ENCODE assay signal across 8 cellular contexts in the genomic region with DNA sequence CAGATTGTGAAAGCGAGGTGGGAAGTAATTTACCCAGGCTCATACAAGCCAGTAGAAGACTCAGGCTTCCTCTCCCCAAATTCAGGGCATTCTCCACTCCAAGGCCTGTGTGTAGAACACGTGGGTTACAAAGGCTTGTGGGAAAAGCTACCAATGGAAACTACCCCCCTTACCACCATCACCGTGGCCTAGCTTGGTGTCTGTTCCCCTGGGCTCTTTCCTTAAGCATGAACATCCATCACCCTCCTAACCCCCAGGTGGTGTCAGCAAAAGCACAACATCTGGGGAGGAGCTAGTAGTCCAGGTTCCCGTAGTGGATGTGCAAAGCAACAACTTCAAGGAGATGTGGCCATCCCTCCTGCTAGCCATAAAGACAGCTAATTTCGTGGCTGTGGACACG. TPM values are rescaled to one million over a fixed set of nuclear protein-coding genes. Genes with fewer than 3 reads are reported as not detected.
DNase-seq lines count a peak whose midpoint lies in the region; ATAC-seq and TF ChIP-seq lines count a peak whose summit lies in the region.

No MANE protein-coding gene starts in this region.

- no peak for ATAC-seq in activated CD8-positive, alpha-beta T cell treated with anti-CD3 and anti-CD28 coated beads for 36 hours
- ATAC-seq in stimulated activated effector memory CD8-positive, alpha-beta T cell treated with anti-CD3 and anti-CD28 coated beads, Interleukin-12 subunit alpha, Interleukin-12 subunit beta, amount 100 ng/mL, for 72 hours = no peak
- ATAC-seq in GM18498 (IDR thresholded peaks at IDR 0.05; ENCODE audit: unreplicated experiment) = no peak

- H3K4me3 ChIP-seq in HL-60 (replicated peaks; ENCODE audit: insufficient read depth, low read length) (peak overlapping the region; percentile 65), iPS-11a (ENCODE audit: low read depth, low read length) (peak overlapping the region; percentile 98)

- TF ChIP-seq CTCF in CD14-positive monocyte (IDR thresholded peaks at IDR 0.05) (no peak), HL-60 (IDR thresholded peaks at IDR 0.05; ENCODE audit: insufficient read depth, low read length) (no peak)
- no peak for TF ChIP-seq CTCF in activated CD8-positive, alpha-beta T cell treated with anti-CD3 and anti-CD28 coated beads for 36 hours (IDR thresholded peaks at IDR 0.05)

- intact Hi-C loops in CD14-positive monocyte (cut with micrococcal nuclease) = loop anchor here in 1 of 2 donors (10.0 kb wide), 1 partner anchor 234 kb away; no protein-coding TSS in a partner anchor
- intact Hi-C loops in activated CD8-positive, alpha-beta T cell treated with anti-CD3 and anti-CD28 coated beads for 36 hours (cut with micrococcal nuclease) = loop anchor here (10.0 kb wide), 1 partner anchor 244 kb away; the partner anchor contains the start of gene NASP

- peaks cover 39% of the 10 kb centered on the region for H3K4me1 Mint-ChIP-seq in CD14-positive monocyte
- peaks cover 31% of the 10 kb centered on the region for H3K4me1 Mint-ChIP-seq in activated CD8-positive, alpha-beta T cell treated with anti-CD3 and anti-CD28 coated beads for 36 hours (ENCODE audit: low read depth)
- peaks cover 55% of the 10 kb centered on the region for H3K4me1 Mint-ChIP-seq in stimulated activated effector memory CD8-positive, alpha-beta T cell treated with anti-CD3 and anti-CD28 coated beads, Interleukin-12 subunit alpha, Interleukin-12 subunit beta, amount 100 ng/mL, for 72 hours

- CTCF ChIA-PET in activated CD8-positive, alpha-beta T cell treated with anti-CD3 and anti-CD28 coated beads for 36 hours (lab: Charles Lee) = interaction anchor here (1.1 to 3.1 kb wide), 12 partner anchors 14 to 329 kb away, joined by 3 to 21 read pairs (median 8); partner anchors contain the start of genes CCDC163, HECTD3, HPDL and MMACHC

- no peaks in the 10 kb centered on the region for H3K27me3 ChIP-seq in HL-60 (ENCODE audit: insufficient read depth, poor library complexity, severe bottlenecking)

- POLR2A ChIA-PET in activated CD8-positive, alpha-beta T cell treated with anti-CD3 and anti-CD28 coated beads for 36 hours (lab: Charles Lee) = interaction anchor here (0.8 to 16.0 kb wide), 25 partner anchors 9 to 618 kb away, joined by 3 to 238 read pairs (median 6); partner anchors contain the start of genes BTBD19, CCDC163, EIF2B3 and HECTD3

- H3K27ac Mint-ChIP-seq in CD14-positive monocyte = peak overlapping the region in 6 of 7 donors; percentile 94 to 99 (median 96)
- peak overlapping the region; percentile 99 for H3K27ac Mint-ChIP-seq in activated CD8-positive, alpha-beta T cell treated with anti-CD3 and anti-CD28 coated beads for 36 hours
- H3K27ac Mint-ChIP-seq in stimulated activated effector memory CD8-positive, alpha-beta T cell treated with anti-CD3 and anti-CD28 coated beads, Interleukin-12 subunit alpha, Interleukin-12 subunit beta, amount 100 ng/mL, for 72 hours = peak overlapping the region; percentile 99

- peak overlapping the region; percentile 99 to 100 for H3K4me3 Mint-ChIP-seq in CD14-positive monocyte
- peak overlapping the region; percentile 99 for H3K4me3 Mint-ChIP-seq in activated CD8-positive, alpha-beta T cell treated with anti-CD3 and anti-CD28 coated beads for 36 hours
- H3K4me3 Mint-ChIP-seq in stimulated activated effector memory CD8-positive, alpha-beta T cell treated with anti-CD3 and anti-CD28 coated beads, Interleukin-12 subunit alpha, Interleukin-12 subunit beta, amount 100 ng/mL, for 72 hours = peak overlapping the region; percentile 99

- no peaks in the 10 kb centered on the region for H3K9me3 Mint-ChIP-seq in CD14-positive monocyte
- H3K9me3 Mint-ChIP-seq in activated CD8-positive, alpha-beta T cell treated with anti-CD3 and anti-CD28 coated beads for 36 hours = peaks cover 3% of the 10 kb centered on the region
- H3K9me3 Mint-ChIP-seq in stimulated activated effector memory CD8-positive, alpha-beta T cell treated with anti-CD3 and anti-CD28 coated beads, Interleukin-12 subunit alpha, Interleukin-12 subunit beta, amount 100 ng/mL, for 72 hours = no peaks in the 10 kb centered on the region

- H3K27me3 Mint-ChIP-seq in CD14-positive monocyte (ENCODE audit: low read depth in 3 of 3) = peaks cover 0 to 5% (median 1%) of the 10 kb centered on the region in 3 donors
- H3K27me3 Mint-ChIP-seq in activated CD8-positive, alpha-beta T cell treated with anti-CD3 and anti-CD28 coated beads for 36 hours = no peaks in the 10 kb centered on the region

- DNase-seq in CD14-positive monocyte (ENCODE audit: low spot score) (no peak), HL-60 (ENCODE audit: low read depth in 1 of 2, low spot score in 1 of 2) (peak; percentile 45 to 67), HuH-7.5 (ENCODE audit: low spot score) (no peak), NCI-H510A treated with DMSO at 0.1 percent for 48 hours (lab: John Stamatoyannopoulos, UW) (no peak)
- DNase-seq in activated CD8-positive, alpha-beta T cell treated with anti-CD3 and anti-CD28 coated beads for 36 hours = peak; percentile 40
- DNase-seq in stimulated activated effector memory CD8-positive, alpha-beta T cell treated with anti-CD3 and anti-CD28 coated beads, Interleukin-12 subunit alpha, Interleukin-12 subunit beta, amount 100 ng/mL, for 72 hours (ENCODE audit: low spot score in 2 of 2) = no peak

- peak overlapping the region; percentile 93 for H3K27ac ChIP-seq in HL-60 (replicated peaks)

- peaks cover 44 to 48% of the 10 kb centered on the region in 2 donors for H3K36me3 Mint-ChIP-seq in CD14-positive monocyte
- peaks cover 65% of the 10 kb centered on the region for H3K36me3 Mint-ChIP-seq in activated CD8-positive, alpha-beta T cell treated with anti-CD3 and anti-CD28 coated beads for 36 hours (ENCODE audit: low read depth)
- peaks cover 82% of the 10 kb centered on the region for H3K36me3 Mint-ChIP-seq in stimulated activated effector memory CD8-positive, alpha-beta T cell treated with anti-CD3 and anti-CD28 coated beads, Interleukin-12 subunit alpha, Interleukin-12 subunit beta, amount 100 ng/mL, for 72 hours

RNA-seq across cellular contexts. Expression of gene MUTYH, which starts 0.6 kb away (rescaled TPM):
- polyA plus RNA-seq in CD14-positive monocyte = 1 to 10 TPM; 6.7 to 8.1 TPM
- total RNA-seq in activated CD8-positive, alpha-beta T cell treated with anti-CD3 and anti-CD28 coated beads for 36 hours = 10 to 100 TPM; 51.4 to 54.5 TPM

RNA-seq across cellular contexts. Expression of gene TOE1, which starts 0.8 kb away (rescaled TPM):
- polyA plus RNA-seq in CD14-positive monocyte = 1 to 10 TPM; 3.9 to 5.8 TPM
- 10 to 100 TPM; 25.7 to 28.1 TPM for total RNA-seq in activated CD8-positive, alpha-beta T cell treated with anti-CD3 and anti-CD28 coated beads for 36 hours

RNA-seq across cellular contexts. Expression of gene HPDL, which starts 14.1 kb away (rescaled TPM):
- not detected for polyA plus RNA-seq in CD14-positive monocyte
- 10 to 100 TPM; 37.5 to 39.8 TPM for total RNA-seq in activated CD8-positive, alpha-beta T cell treated with anti-CD3 and anti-CD28 coated beads for 36 hours

Comparison
In these comparisons a context has a peak if more than half of its experiments do, and no peak if none do; other contexts are left out.
1. DNase-seq: peak in HL-60 (2 of 2) and activated CD8-positive, alpha-beta T cell treated with anti-CD3 and anti-CD28 coated beads for 36 hours (single experiment); none in CD14-positive monocyte (single experiment), stimulated activated effector memory CD8-positive, alpha-beta T cell treated with anti-CD3 and anti-CD28 coated beads, Interleukin-12 subunit alpha, Interleukin-12 subunit beta, amount 100 ng/mL, for 72 hours (0 of 2), HuH-7.5 (single experiment) and NCI-H510A treated with DMSO at 0.1 percent for 48 hours (single experiment).
2. Peak in every context shown above with its lines, with median percentiles within 50 percentile points of each other: H3K27ac Mint-ChIP-seq and H3K4me3 Mint-ChIP-seq.